Comparison of ENCODE assay signal across 8 cellular contexts in genomic region chr11:67483901-67484665, GRCh38. TPM values are rescaled to one million over a fixed set of nuclear protein-coding genes. Genes with fewer than 3 reads are reported as not detected.
DNase-seq lines count a peak whose midpoint lies in the region; ATAC-seq and TF ChIP-seq lines count a peak whose summit lies in the region.

No MANE protein-coding gene starts in this region.

- POLR2A ChIA-PET in CD4-positive, alpha-beta memory T cell (lab: Charles Lee; ENCODE audit: partially characterized antibody), result interaction anchor here (0.5 to 16.2 kb wide), 29 partner anchors 8 to 1366 kb away, joined by 3 to 279 read pairs (median 7); partner anchors contain the start of genes CORO1B, PITPNM1, POLD4 and PPP1CA

- peak overlapping the region; percentile 91 for H3K27ac ChIP-seq in CD4-positive, alpha-beta memory T cell (ENCODE audit: low read depth, low read length)
- H3K27ac ChIP-seq in OCI-LY3 (ENCODE audit: low read length) (peak overlapping the region; percentile 82), neutrophil (peak overlapping the region; percentile 96)

- H3K9ac ChIP-seq in OCI-LY3 (ENCODE audit: low read length), result peak overlapping the region; percentile 68

- H3K27me3 Mint-ChIP-seq in CD4-positive, alpha-beta memory T cell, result no peaks in the 10 kb centered on the region

- peak overlapping the region; percentile 94 to 100 (median 99) for H3K27ac Mint-ChIP-seq in CD4-positive, alpha-beta memory T cell

- intact Hi-C loops in CD4-positive, alpha-beta memory T cell (cut with micrococcal nuclease), result loop anchor here (1.0 to 2.0 kb wide), 6 partner anchors 20 to 131 kb away; partner anchors contain the start of genes POLD4, PTPRCAP and RAD9A

- peak overlapping the region; percentile 95 for H3K4me2 ChIP-seq in OCI-LY3 (ENCODE audit: low read length)

- no peaks in the 10 kb centered on the region for H3K9me3 Mint-ChIP-seq in CD4-positive, alpha-beta memory T cell

- no peak overlapping the region for H2AFZ ChIP-seq in OCI-LY3 (ENCODE audit: low read depth, low read length)

- peaks cover 11% of the 10 kb centered on the region for H3K36me3 ChIP-seq in CD4-positive, alpha-beta memory T cell (ENCODE audit: insufficient read depth, low read length)
- H3K36me3 ChIP-seq in OCI-LY3 (replicated peaks; ENCODE audit: low read depth, low read length), result peaks cover 15% of the 10 kb centered on the region
- H3K36me3 ChIP-seq in neutrophil, result peaks cover 15% of the 10 kb centered on the region

- H3K4me1 ChIP-seq in CD4-positive, alpha-beta memory T cell (ENCODE audit: insufficient read depth, low read length), result peaks cover 67% of the 10 kb centered on the region
- H3K4me1 ChIP-seq in OCI-LY3 (ENCODE audit: low read length) (peaks cover 58% of the 10 kb centered on the region), neutrophil (ENCODE audit: control insufficient read depth in 1 of 2, insufficient read depth in 1 of 2, low read depth in 1 of 2, low read length in 1 of 2) (peaks cover 40 to 44% of the 10 kb centered on the region in 2 experiments)

- TF ChIP-seq CTCF in OCI-LY3 (IDR thresholded peaks at IDR 0.05; ENCODE audit: low read depth, low read length) (no peak), neutrophil (IDR thresholded peaks at IDR 0.05) (no peak)

- no peak for ATAC-seq in HG03457 (IDR thresholded peaks at IDR 0.05; ENCODE audit: unreplicated experiment)
- ATAC-seq in GM18909 (IDR thresholded peaks at IDR 0.05; ENCODE audit: poor library complexity, unreplicated experiment), result no peak
- no peak for ATAC-seq in HG03175 (IDR thresholded peaks at IDR 0.05; ENCODE audit: unreplicated experiment)

- CTCF ChIA-PET in CD4-positive, alpha-beta memory T cell (lab: Charles Lee; ENCODE audit: partially characterized antibody), result interaction anchor here (0.6 to 2.1 kb wide), 7 partner anchors 15 to 316 kb away, joined by 3 to 9 read pairs (median 3); partner anchors contain the start of genes PPP1CA and TMEM134

- DNase-seq in CD4-positive, alpha-beta memory T cell, result peak; percentile 73 to 86 (median 79)
- peak; percentile 80 for DNase-seq in central memory CD4-positive, alpha-beta T cell
- DNase-seq in NCI-H2171 treated with DMSO at 0.1 percent for 48 hours (lab: John Stamatoyannopoulos, UW), result no peak

- peak overlapping the region; percentile 64 to 78 for H3K4me3 ChIP-seq in CD4-positive, alpha-beta memory T cell (ENCODE audit: low read length in 2 of 2)
- peak overlapping the region; percentile 76 for H3K4me3 ChIP-seq in OCI-LY3 (ENCODE audit: low read length)
- H3K4me3 ChIP-seq in neutrophil (ENCODE audit: low read depth in 1 of 2, low read length in 1 of 2), result peak overlapping the region; percentile 85 to 92

- peaks cover 10% of the 10 kb centered on the region; the same call in 1 of the 2 replicates for H4K20me1 ChIP-seq in OCI-LY3 (ENCODE audit: insufficient read depth, low read length)

- no peaks in the 10 kb centered on the region for H3K27me3 ChIP-seq in CD4-positive, alpha-beta memory T cell (ENCODE audit: insufficient read depth, low read length)
- H3K27me3 ChIP-seq in OCI-LY3 (ENCODE audit: low read depth, low read length) (0 out of 2 replicates have a peak, but pooled peaks cover 5% of the 10 kb centered on the region), neutrophil (no peaks in the 10 kb centered on the region)

- peaks cover 9 to 33% of the 10 kb centered on the region in 2 donors for H3K36me3 Mint-ChIP-seq in CD4-positive, alpha-beta memory T cell

- H3K4me1 Mint-ChIP-seq in CD4-positive, alpha-beta memory T cell, result peaks cover 42 to 68% (median 54%) of the 10 kb centered on the region in 4 donors

- H3K9me3 ChIP-seq in CD4-positive, alpha-beta memory T cell (ENCODE audit: control insufficient read depth in 1 of 2, low read length in 2 of 2), result no peaks in the 10 kb centered on the region
- no peaks in the 10 kb centered on the region for H3K9me3 ChIP-seq in OCI-LY3 (ENCODE audit: insufficient read depth, low read length)
- no peaks in the 10 kb centered on the region for H3K9me3 ChIP-seq in neutrophil

- peak overlapping the region; percentile 95 to 100 (median 98) for H3K4me3 Mint-ChIP-seq in CD4-positive, alpha-beta memory T cell

- H3K79me2 ChIP-seq in OCI-LY3 (ENCODE audit: low read length), result peaks cover 39% of the 10 kb centered on the region

RNA-seq across cellular contexts. Expression of gene AIP, which starts 1.3 kb away (rescaled TPM):
- 100 to 1,000 TPM; 131 to 132 TPM for total RNA-seq in CD4-positive, alpha-beta memory T cell
- 100 to 1,000 TPM; 152 to 185 TPM for polyA plus RNA-seq in CD4-positive, alpha-beta memory T cell

RNA-seq across cellular contexts. Expression of gene TMEM134, which starts 15.0 kb away (rescaled TPM):
- 10 to 100 TPM; 90.1 to 99.1 TPM for total RNA-seq in CD4-positive, alpha-beta memory T cell
- polyA plus RNA-seq in CD4-positive, alpha-beta memory T cell, result 100 to 1,000 TPM; 152 to 162 TPM

RNA-seq across cellular contexts. Expression of gene PITPNM1, which starts 21.1 kb away (rescaled TPM):
- total RNA-seq in CD4-positive, alpha-beta memory T cell, result 100 to 1,000 TPM; 137 to 143 TPM
- polyA plus RNA-seq in CD4-positive, alpha-beta memory T cell, result 10 to 100 TPM; 15.0 to 43.6 TPM

RNA-seq across cellular contexts. Expression of gene CDK2AP2, which starts 23.9 kb away (rescaled TPM):
- 10 to 100 TPM; 85.8 to 86.0 TPM for total RNA-seq in CD4-positive, alpha-beta memory T cell
- 100 to 1,000 TPM in 1 of 2 donors, 10 to 100 TPM in 1; 83.3 to 152 TPM for polyA plus RNA-seq in CD4-positive, alpha-beta memory T cell

RNA-seq across cellular contexts. Expression of gene CABP4, which starts 28.9 kb away (rescaled TPM):
- total RNA-seq in CD4-positive, alpha-beta memory T cell, result 1 to 10 TPM; 1.4 to 2.3 TPM
- under 1 TPM; 0.27 to 0.84 TPM for polyA plus RNA-seq in CD4-positive, alpha-beta memory T cell
